Comparison of ENCODE assay signal across 35 cellular contexts in the genomic region with DNA sequence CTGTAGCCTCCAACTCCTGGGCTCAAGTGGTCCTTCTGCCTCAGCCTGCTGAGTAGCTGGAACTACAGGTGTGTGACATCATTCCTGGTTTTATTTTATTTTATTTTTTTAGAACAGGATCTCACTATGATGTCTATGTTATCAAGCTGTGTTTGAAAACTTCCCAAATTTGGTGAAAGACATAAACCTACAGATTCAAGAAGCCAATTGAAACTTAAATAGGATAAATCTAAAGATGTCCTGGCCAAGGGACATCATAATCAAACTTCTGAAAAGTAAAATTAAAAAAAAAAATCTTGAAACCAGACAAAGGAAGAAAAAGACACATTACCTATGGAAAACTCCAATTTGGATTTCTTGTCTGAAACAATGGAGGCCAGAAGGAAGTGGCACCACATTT.
"Had no signal": no experiment of that assay in that cellular context is flagged by ENCODE, and none has a peak within 500 bp of the region (broad histone marks: within the 10 kb centered on the region; RNA-seq: fewer than 3 reads in every experiment).

No MANE protein-coding gene starts in this region.

- H3K36me3 ChIP-seq: MG63 had no signal

- DNase-seq: Karpas-422, Kasumi-1, MG63, MM.1S, MV-4-11, NCI-H1048, NCI-H1092, NCI-H1092 treated with DMSO at 0.1 percent for 48 hours, NCI-H1105, NCI-H1105 treated with DMSO at 0.1 percent for 48 hours, NCI-H1417, NCI-H1417 treated with DMSO at 0.1 percent for 48 hours, NCI-H1436, NCI-H1436 treated with DMSO at 0.1 percent for 48 hours, NCI-H146, NCI-H1694, NCI-H1694 treated with DMSO at 0.1 percent for 48 hours, NCI-H187, NCI-H187 treated with DMSO at 0.1 percent for 48 hours, NCI-H1930, NCI-H2029, NCI-H2029 treated with DMSO at 0.1 percent for 48 hours, NCI-H2081, NCI-H2081 treated with DMSO at 0.1 percent for 48 hours, NCI-H2107, NCI-H2171, NCI-H2171 treated with DMSO at 0.1 percent for 48 hours, NCI-H2227 treated with DMSO at 0.1 percent for 48 hours, NCI-H226, NCI-H345, NCI-H446, NCI-H446 treated with DMSO at 0.1 percent for 48 hours, NCI-H510A, NCI-H510A treated with DMSO at 0.1 percent for 48 hours, NCI-H524 had no signal

- H3K4me3 ChIP-seq: MG63 had no signal
